ENCODE assay signal across 8 cellular contexts in genomic region chr1:227934476-227935313, GRCh38. TPM values are rescaled to one million over a fixed set of nuclear protein-coding genes. Genes with fewer than 3 reads are reported as not detected.
DNase-seq lines count a peak whose midpoint lies in the region; ATAC-seq lines count a peak whose summit lies in the region.

No MANE protein-coding gene starts in this region.

- intact Hi-C loops in left colon (cut with DNase I, micrococcal nuclease) = no loop called here

- peaks cover 3% of the 10 kb centered on the region for H3K27me3 Mint-ChIP-seq in activated naive CD8-positive, alpha-beta T cell treated with anti-CD3 and anti-CD28 coated beads, Interleukin-2, amount 10 ng/mL, durations not matched to agents 7 days and 5 days

- POLR2A ChIA-PET in activated naive CD8-positive, alpha-beta T cell treated with anti-CD3 and anti-CD28 coated beads, Interleukin-2, amount 10 ng/mL, durations not matched to agents 7 days and 5 days (lab: Charles Lee) = no interaction called here

- H3K9me3 Mint-ChIP-seq in activated naive CD8-positive, alpha-beta T cell treated with anti-CD3 and anti-CD28 coated beads, Interleukin-2, amount 10 ng/mL, durations not matched to agents 7 days and 5 days = peaks cover 11% of the 10 kb centered on the region

- no peaks in the 10 kb centered on the region for H3K4me1 Mint-ChIP-seq in activated naive CD8-positive, alpha-beta T cell treated with anti-CD3 and anti-CD28 coated beads, Interleukin-2, amount 10 ng/mL, durations not matched to agents 7 days and 5 days

- H3K4me3 Mint-ChIP-seq in activated naive CD8-positive, alpha-beta T cell treated with anti-CD3 and anti-CD28 coated beads, Interleukin-2, amount 10 ng/mL, durations not matched to agents 7 days and 5 days = no peak overlapping the region

- peak; percentile 63 for ATAC-seq in activated naive CD8-positive, alpha-beta T cell treated with anti-CD3 and anti-CD28 coated beads, Interleukin-2, amount 10 ng/mL, durations not matched to agents 7 days and 5 days (ENCODE audit: low read depth)
- ATAC-seq in left colon (peak; percentile 21), GM18867 (IDR thresholded peaks at IDR 0.05; ENCODE audit: unreplicated experiment) (no peak)
- peak; percentile 92 for ATAC-seq in stimulated activated naive CD8-positive, alpha-beta T cell treated with anti-CD3 and anti-CD28 coated beads, Interleukin-15, Interleukin-2, amounts not matched to agents 100 U/mL and 50 U/mL, for 24 hours

- H3K36me3 Mint-ChIP-seq in activated naive CD8-positive, alpha-beta T cell treated with anti-CD3 and anti-CD28 coated beads, Interleukin-2, amount 10 ng/mL, durations not matched to agents 7 days and 5 days = no peaks in the 10 kb centered on the region

- H3K27ac Mint-ChIP-seq in activated naive CD8-positive, alpha-beta T cell treated with anti-CD3 and anti-CD28 coated beads, Interleukin-2, amount 10 ng/mL, durations not matched to agents 7 days and 5 days = no peak overlapping the region

- peak; percentile 73 for DNase-seq in activated naive CD4-positive, alpha-beta T cell treated with Interleukin-2 at 50 U/mL for 16 hours
- no peak for DNase-seq in activated naive CD4-positive, alpha-beta T cell (lab: John Stamatoyannopoulos, UW)
- DNase-seq in activated naive CD8-positive, alpha-beta T cell treated with anti-CD3 and anti-CD28 coated beads, Interleukin-2, amount 10 ng/mL, durations not matched to agents 7 days and 5 days = no peak
- no peak for DNase-seq in left colon
- peak; percentile 44 for DNase-seq in stimulated activated naive CD8-positive, alpha-beta T cell treated with anti-CD3 and anti-CD28 coated beads, Interleukin-15, Interleukin-2, amounts not matched to agents 100 U/mL and 50 U/mL, for 24 hours
- DNase-seq in iPS-NIHi7 (ENCODE audit: extremely low spot score) = no peak
- no peak for DNase-seq in NCI-H526 (lab: John Stamatoyannopoulos, UW)

RNA-seq across cellular contexts. Expression of gene WNT9A, which starts 13.0 kb away (rescaled TPM):
- under 1 TPM; 0.08 to 0.09 TPM for total RNA-seq in activated naive CD8-positive, alpha-beta T cell treated with anti-CD3 and anti-CD28 coated beads, Interleukin-2, amount 10 ng/mL, durations not matched to agents 7 days and 5 days
- total RNA-seq in left colon = 1 to 10 TPM; 2.2 to 2.6 TPM

Comparison
In these comparisons a context has a peak if more than half of its experiments do, and no peak if none do; other contexts are left out.
1. DNase-seq: peak in activated naive CD4-positive, alpha-beta T cell treated with Interleukin-2 at 50 U/mL for 16 hours (single experiment) and stimulated activated naive CD8-positive, alpha-beta T cell treated with anti-CD3 and anti-CD28 coated beads, Interleukin-15, Interleukin-2, amounts not matched to agents 100 U/mL and 50 U/mL, for 24 hours (single experiment); none in activated naive CD4-positive, alpha-beta T cell (0 of 4), activated naive CD8-positive, alpha-beta T cell treated with anti-CD3 and anti-CD28 coated beads, Interleukin-2, amount 10 ng/mL, durations not matched to agents 7 days and 5 days (single experiment), left colon (0 of 2), iPS-NIHi7 (single experiment) and NCI-H526 (0 of 2).